Comparison of ENCODE assay signal across 3 cellular contexts in the genomic region with DNA sequence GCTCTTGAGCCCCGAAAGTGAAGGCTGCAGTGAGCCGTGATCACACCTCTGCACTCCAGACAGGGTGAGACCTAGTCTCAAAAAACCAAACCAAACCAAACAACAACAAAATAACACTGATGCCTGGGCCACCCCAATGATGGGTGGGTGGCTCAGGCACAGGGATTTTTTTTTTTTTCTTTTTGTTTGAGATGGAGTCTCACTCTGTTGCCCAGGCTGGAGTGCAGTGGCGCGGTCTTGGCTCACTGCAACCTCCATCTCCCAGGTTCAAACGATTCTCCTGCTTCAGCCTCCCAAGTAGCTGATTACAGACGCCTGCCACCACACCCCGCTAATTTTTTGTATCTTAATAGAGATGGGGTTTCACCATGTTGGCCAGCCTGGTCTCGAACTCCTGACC.
TF ChIP-seq lines count a peak whose summit lies in the region.

No MANE protein-coding gene starts in this region.

TF ChIP-seq in HEK293, 187 proteins besides CTCF, POLR2A, EP300 and RAD21:
- TF ChIP-seq ZNF223 (tag by site-specific recombination; IDR thresholded peaks at IDR 0.05): peak; percentile 72; the same call in 1 of the 2 replicates
- peak; percentile 58; the same call in 1 of the 2 replicates for TF ChIP-seq ZNF121 (tag by site-specific recombination; IDR thresholded peaks at IDR 0.05)
TF ChIP-seq in HEK293: peak in this region for 2; not testable (repeated sequence) for 185.

TF ChIP-seq in K562, 482 proteins besides CTCF, POLR2A, EP300 and RAD21:
- 0 out of 2 replicates have a peak, but pooled peaks have one; percentile 15 for TF ChIP-seq ZNF121 (CRISPR knock-in tag; conservative IDR thresholded peaks at IDR 0.05)

TF ChIP-seq in HepG2, 621 proteins besides CTCF, POLR2A, EP300 and RAD21:
- 0 out of 2 replicates have a peak, but pooled peaks have one; percentile 20 for TF ChIP-seq ZNF121 (CRISPR knock-in tag; IDR thresholded peaks at IDR 0.05)
- TF ChIP-seq ZNF770 (CRISPR knock-in tag; IDR thresholded peaks at IDR 0.05): peak; percentile 78; the same call in 1 of the 2 replicates
